ENCODE assay signal across 1 cellular context in the genomic region with DNA sequence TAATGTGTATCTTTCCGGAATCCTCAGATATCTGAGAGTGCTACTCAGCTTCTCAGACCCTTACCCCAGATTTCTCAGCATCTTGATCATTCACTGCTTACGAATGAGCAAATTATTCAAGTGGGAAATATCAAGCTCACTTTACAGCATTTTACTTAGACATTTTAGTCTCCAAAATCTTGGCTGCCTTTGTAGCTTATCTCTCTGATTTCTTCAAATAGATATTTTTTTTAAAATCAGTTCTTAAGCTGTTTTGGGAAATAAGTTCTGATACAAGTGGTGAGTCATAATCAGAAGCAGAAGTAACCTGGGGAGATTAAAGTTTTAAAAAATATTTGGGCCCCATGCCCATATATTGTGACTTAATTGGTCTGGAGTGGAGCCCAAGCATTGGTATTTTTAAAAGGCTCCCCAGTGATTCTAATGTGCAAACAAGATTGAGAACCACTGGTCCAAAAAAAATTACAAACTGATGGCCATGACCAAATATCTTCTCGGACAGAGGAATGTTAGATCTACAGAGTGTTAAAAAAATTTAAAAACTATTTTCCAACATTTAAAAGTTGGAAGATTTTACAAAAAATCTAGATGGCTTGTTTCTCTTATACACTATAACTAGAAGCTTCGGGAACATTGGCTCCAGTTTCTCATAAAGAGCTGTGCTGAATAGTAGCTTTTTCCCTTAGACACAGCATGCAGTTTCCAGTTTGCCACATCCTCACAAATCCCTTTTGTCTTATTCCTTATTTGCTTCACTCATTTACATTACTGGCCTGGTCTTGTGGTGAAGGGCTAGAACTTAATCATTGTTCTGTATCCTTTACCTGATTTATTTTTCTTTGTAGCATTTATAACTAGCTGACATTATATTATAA.
TF ChIP-seq lines count a peak whose summit lies in the region.

No MANE protein-coding gene starts in this region.

TF ChIP-seq in SK-N-SH treated with all-trans-retinoic acid at 6 μM for 48 hours, 23 proteins besides CTCF, POLR2A, EP300 and RAD21 (continued from another document):
- TF ChIP-seq, protein P1, sequence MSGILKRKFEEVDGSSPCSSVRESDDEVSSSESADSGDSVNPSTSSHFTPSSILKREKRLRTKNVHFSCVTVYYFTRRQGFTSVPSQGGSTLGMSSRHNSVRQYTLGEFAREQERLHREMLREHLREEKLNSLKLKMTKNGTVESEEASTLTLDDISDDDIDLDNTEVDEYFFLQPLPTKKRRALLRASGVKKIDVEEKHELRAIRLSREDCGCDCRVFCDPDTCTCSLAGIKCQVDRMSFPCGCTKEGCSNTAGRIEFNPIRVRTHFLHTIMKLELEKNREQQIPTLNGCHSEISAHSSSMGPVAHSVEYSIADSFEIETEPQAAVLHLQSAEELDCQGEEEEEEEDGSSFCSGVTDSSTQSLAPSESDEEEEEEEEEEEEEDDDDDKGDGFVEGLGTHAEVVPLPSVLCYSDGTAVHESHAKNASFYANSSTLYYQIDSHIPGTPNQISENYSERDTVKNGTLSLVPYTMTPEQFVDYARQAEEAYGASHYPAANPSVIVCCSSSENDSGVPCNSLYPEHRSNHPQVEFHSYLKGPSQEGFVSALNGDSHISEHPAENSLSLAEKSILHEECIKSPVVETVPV (CRISPR knock-in tag; IDR thresholded peaks at IDR 0.05): no peak
- TF ChIP-seq TCF4 (CRISPR knock-in tag; IDR thresholded peaks at IDR 0.05; ENCODE audit: borderline replicate concordance): no peak
